ENCODE assay signal across 1 cellular context in the genomic region with DNA sequence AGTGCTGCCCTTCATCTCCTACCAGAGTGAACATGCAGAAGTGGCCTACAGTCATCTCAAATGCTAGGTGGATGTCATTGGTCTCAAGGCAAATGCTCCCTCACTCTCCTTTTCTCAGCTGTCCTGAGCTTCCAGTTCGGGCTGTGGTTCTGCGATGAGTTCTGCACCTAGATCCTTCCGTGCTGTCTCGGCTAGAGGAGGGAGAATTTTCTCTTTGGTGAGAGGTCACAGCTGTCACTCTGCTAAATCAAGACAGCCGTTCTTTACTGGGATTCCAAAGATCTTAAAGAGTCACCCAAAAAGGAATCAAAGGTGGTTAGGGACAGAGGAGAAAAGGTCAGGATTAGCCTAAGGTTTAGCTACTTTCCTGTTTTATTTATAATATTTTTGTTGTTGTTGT.
TF ChIP-seq lines count a peak whose summit lies in the region.

No MANE protein-coding gene starts in this region.

TF ChIP-seq in WTC11, 78 proteins besides CTCF, POLR2A, EP300 and RAD21 (continued from another document):
- TF ChIP-seq, protein P1, sequence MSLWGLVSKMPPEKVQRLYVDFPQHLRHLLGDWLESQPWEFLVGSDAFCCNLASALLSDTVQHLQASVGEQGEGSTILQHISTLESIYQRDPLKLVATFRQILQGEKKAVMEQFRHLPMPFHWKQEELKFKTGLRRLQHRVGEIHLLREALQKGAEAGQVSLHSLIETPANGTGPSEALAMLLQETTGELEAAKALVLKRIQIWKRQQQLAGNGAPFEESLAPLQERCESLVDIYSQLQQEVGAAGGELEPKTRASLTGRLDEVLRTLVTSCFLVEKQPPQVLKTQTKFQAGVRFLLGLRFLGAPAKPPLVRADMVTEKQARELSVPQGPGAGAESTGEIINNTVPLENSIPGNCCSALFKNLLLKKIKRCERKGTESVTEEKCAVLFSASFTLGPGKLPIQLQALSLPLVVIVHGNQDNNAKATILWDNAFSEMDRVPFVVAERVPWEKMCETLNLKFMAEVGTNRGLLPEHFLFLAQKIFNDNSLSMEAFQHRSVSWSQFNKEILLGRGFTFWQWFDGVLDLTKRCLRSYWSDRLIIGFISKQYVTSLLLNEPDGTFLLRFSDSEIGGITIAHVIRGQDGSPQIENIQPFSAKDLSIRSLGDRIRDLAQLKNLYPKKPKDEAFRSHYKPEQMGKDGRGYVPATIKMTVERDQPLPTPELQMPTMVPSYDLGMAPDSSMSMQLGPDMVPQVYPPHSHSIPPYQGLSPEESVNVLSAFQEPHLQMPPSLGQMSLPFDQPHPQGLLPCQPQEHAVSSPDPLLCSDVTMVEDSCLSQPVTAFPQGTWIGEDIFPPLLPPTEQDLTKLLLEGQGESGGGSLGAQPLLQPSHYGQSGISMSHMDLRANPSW (CRISPR knock-in tag; conservative IDR thresholded peaks at IDR 0.05; ENCODE audit: low read depth): no peak
- TF ChIP-seq EMX1 (CRISPR knock-in tag; IDR thresholded peaks at IDR 0.05): no peak
- TF ChIP-seq OVOL2 (CRISPR knock-in tag; IDR thresholded peaks at IDR 0.05; ENCODE audit: borderline replicate concordance): no peak
- no peak for TF ChIP-seq MXD4 (CRISPR knock-in tag; IDR thresholded peaks at IDR 0.05; ENCODE audit: borderline replicate concordance)
- no peak for TF ChIP-seq NFE2L1 (CRISPR knock-in tag; IDR thresholded peaks at IDR 0.05)
- TF ChIP-seq, protein P2, sequence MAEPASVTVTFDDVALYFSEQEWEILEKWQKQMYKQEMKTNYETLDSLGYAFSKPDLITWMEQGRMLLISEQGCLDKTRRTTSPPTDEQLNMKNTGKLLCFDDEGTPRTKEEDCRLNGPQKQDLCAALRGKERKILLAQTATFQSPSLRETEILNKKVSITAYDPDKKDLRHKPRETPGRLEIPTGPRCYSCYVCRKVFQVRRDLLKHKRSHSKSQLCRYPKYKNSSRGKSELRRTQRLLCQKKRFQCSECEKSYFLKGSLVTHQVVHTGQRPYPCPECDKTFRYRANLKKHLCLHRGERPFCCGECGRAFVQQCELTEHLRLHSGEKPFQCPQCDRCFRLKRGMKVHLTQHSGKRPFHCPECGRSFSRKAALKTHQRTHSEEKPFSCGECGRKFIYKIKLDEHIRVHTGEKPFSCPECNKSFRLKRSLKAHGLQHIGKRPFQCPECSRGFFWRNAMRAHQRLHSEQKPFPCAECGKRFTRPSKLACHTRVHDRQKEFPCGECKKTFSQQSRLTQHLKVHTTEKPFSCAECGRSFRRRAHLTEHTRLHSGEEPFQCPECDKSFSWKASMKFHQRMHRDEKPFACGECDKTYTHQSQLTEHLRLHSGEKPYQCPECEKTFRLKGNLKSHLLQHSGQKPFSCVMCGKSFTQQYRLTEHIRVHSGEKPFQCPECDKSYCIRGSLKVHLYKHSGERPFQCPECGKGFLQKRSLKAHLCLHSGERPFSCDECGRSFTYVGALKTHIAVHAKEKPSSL (CRISPR knock-in tag; conservative IDR thresholded peaks at IDR 0.05): no peak
